In the genomic region with DNA sequence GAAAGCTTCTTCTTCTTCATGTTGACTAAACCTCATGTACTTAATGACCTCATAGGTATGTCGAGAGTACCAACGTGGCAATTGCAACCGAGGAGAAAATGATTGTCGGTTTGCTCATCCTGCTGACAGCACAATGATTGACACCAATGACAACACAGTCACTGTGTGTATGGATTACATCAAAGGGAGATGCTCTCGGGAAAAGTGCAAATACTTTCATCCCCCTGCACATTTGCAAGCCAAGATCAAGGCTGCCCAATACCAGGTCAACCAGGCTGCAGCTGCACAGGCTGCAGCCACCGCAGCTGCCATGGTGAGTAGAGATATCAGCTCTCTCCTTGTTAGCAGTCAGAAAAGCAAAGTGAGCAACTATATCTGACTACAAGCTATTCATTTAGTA, we compare ENCODE assay signal across 15 cellular contexts.
A peak's percentile ranks its signal among the peaks of the same experiment; 100 is the strongest.
DNase-seq lines count a peak whose midpoint lies in the region; ATAC-seq and TF ChIP-seq lines count a peak whose summit lies in the region.
"Had no signal": no experiment of that assay in that cellular context is flagged by ENCODE, and none has a peak within 500 bp of the region (broad histone marks: within the 10 kb centered on the region; RNA-seq: fewer than 3 reads in every experiment).

No MANE protein-coding gene starts in this region.

- H3K36me3 Mint-ChIP-seq in activated CD8-positive, alpha-beta T cell treated with anti-CD3 and anti-CD28 coated beads for 36 hours (ENCODE audit: low read depth): peaks cover 30% of the 10 kb centered on the region
- peaks cover 52% of the 10 kb centered on the region for H3K36me3 Mint-ChIP-seq in activated CD8-positive, alpha-beta T cell treated with anti-CD3 and anti-CD28 coated beads, Interleukin-2, amount 10 ng/mL, durations not matched to agents 7 days and 5 days (ENCODE audit: low read depth)
- H3K36me3 Mint-ChIP-seq in activated T-helper 17 cell treated with anti-CD3 and anti-CD28 coated beads, Interleukin-2, amount 50 U/mL, for 72 hours (ENCODE audit: low read depth): peaks cover 74% of the 10 kb centered on the region
- H3K36me3 Mint-ChIP-seq in stimulated activated naive B cell treated with anti-CD40 and anti-IgM and Interleukin-4, amounts not matched to agents 10 μg/mL and 1 μg/mL and 100 μg/mL, for 72 hours: peaks cover 21 to 32% of the 10 kb centered on the region in 2 donors

- CTCF ChIA-PET in activated CD8-positive, alpha-beta T cell treated with anti-CD3 and anti-CD28 coated beads for 36 hours (lab: Charles Lee): interaction anchor here (1.1 to 5.1 kb wide), 3 partner anchors 72 to 261 kb away, joined by 3 to 34 read pairs (median 15); no protein-coding TSS in a partner anchor
- CTCF ChIA-PET in activated CD8-positive, alpha-beta T cell treated with anti-CD3 and anti-CD28 coated beads, Interleukin-2, amount 10 ng/mL, durations not matched to agents 7 days and 5 days (lab: Charles Lee): interaction anchor here (0.6 to 3.1 kb wide), 4 partner anchors 57 to 373 kb away, joined by 3 to 22 read pairs (median 10); no protein-coding TSS in a partner anchor

- H3K27ac Mint-ChIP-seq in activated CD8-positive, alpha-beta T cell treated with anti-CD3 and anti-CD28 coated beads for 36 hours: peak overlapping the region; percentile 44
- H3K27ac Mint-ChIP-seq in activated CD8-positive, alpha-beta T cell treated with anti-CD3 and anti-CD28 coated beads, Interleukin-2, amount 10 ng/mL, durations not matched to agents 7 days and 5 days: no peak overlapping the region
- H3K27ac Mint-ChIP-seq in activated T-helper 17 cell treated with anti-CD3 and anti-CD28 coated beads, Interleukin-2, amount 50 U/mL, for 72 hours: peak overlapping the region; percentile 80
- H3K27ac Mint-ChIP-seq in stimulated activated naive B cell treated with anti-CD40 and anti-IgM and Interleukin-4, amounts not matched to agents 10 μg/mL and 1 μg/mL and 100 μg/mL, for 72 hours: peak overlapping the region; percentile 31
- H3K27ac Mint-ChIP-seq: progenitor cell of endocrine pancreas; T-helper 2 cell treated with Interferon-gamma antibody and Interleukin-4, amounts not matched to agents 5 μg/mL and 100 μg/mL, for 36 hours had no signal

- H3K4me1 Mint-ChIP-seq in activated CD8-positive, alpha-beta T cell treated with anti-CD3 and anti-CD28 coated beads for 36 hours (ENCODE audit: low read depth): peaks cover 60% of the 10 kb centered on the region
- peaks cover 44% of the 10 kb centered on the region for H3K4me1 Mint-ChIP-seq in activated CD8-positive, alpha-beta T cell treated with anti-CD3 and anti-CD28 coated beads, Interleukin-2, amount 10 ng/mL, durations not matched to agents 7 days and 5 days (ENCODE audit: low read depth)
- H3K4me1 Mint-ChIP-seq in activated T-helper 17 cell treated with anti-CD3 and anti-CD28 coated beads, Interleukin-2, amount 50 U/mL, for 72 hours: peaks cover 43% of the 10 kb centered on the region
- peaks cover 17 to 45% of the 10 kb centered on the region in 2 donors for H3K4me1 Mint-ChIP-seq in stimulated activated naive B cell treated with anti-CD40 and anti-IgM and Interleukin-4, amounts not matched to agents 10 μg/mL and 1 μg/mL and 100 μg/mL, for 72 hours

- no peak for DNase-seq in activated CD8-positive, alpha-beta T cell treated with anti-CD3 and anti-CD28 coated beads for 36 hours
- no peak for DNase-seq in activated CD8-positive, alpha-beta T cell treated with anti-CD3 and anti-CD28 coated beads, Interleukin-2, amount 10 ng/mL, durations not matched to agents 7 days and 5 days
- peak; percentile 52 for DNase-seq in iris pigment epithelial cell (ENCODE audit: low read depth)
- no peak for DNase-seq in stimulated activated naive B cell treated with anti-CD40 and anti-IgM and Interleukin-4, amounts not matched to agents 10 μg/mL and 1 μg/mL and 100 μg/mL, for 72 hours
- DNase-seq in NAMALWA (ENCODE audit: low spot score): no peak
- DNase-seq in NCI-H2081 (lab: John Stamatoyannopoulos, UW): no peak
- DNase-seq: ACHN, activated gamma-delta T cell, COR-L47, NCI-H2107, NCI-H82 had no signal

- no peak for TF ChIP-seq CTCF in activated CD8-positive, alpha-beta T cell treated with anti-CD3 and anti-CD28 coated beads for 36 hours (IDR thresholded peaks at IDR 0.05)

- H3K27me3 Mint-ChIP-seq in activated CD8-positive, alpha-beta T cell treated with anti-CD3 and anti-CD28 coated beads for 36 hours: no peaks in the 10 kb centered on the region
- H3K27me3 Mint-ChIP-seq in activated CD8-positive, alpha-beta T cell treated with anti-CD3 and anti-CD28 coated beads, Interleukin-2, amount 10 ng/mL, durations not matched to agents 7 days and 5 days (ENCODE audit: low read depth): no peaks in the 10 kb centered on the region
- H3K27me3 Mint-ChIP-seq in activated T-helper 17 cell treated with anti-CD3 and anti-CD28 coated beads, Interleukin-2, amount 50 U/mL, for 72 hours: no peaks in the 10 kb centered on the region
- H3K27me3 Mint-ChIP-seq in stimulated activated naive B cell treated with anti-CD40 and anti-IgM and Interleukin-4, amounts not matched to agents 10 μg/mL and 1 μg/mL and 100 μg/mL, for 72 hours: no peaks in the 10 kb centered on the region
- H3K27me3 Mint-ChIP-seq: progenitor cell of endocrine pancreas had no signal

- POLR2A ChIA-PET in activated CD8-positive, alpha-beta T cell treated with anti-CD3 and anti-CD28 coated beads for 36 hours (lab: Charles Lee): no interaction called here
- POLR2A ChIA-PET in activated CD8-positive, alpha-beta T cell treated with anti-CD3 and anti-CD28 coated beads, Interleukin-2, amount 10 ng/mL, durations not matched to agents 7 days and 5 days (lab: Charles Lee): no interaction called here

- H3K4me3 Mint-ChIP-seq in activated CD8-positive, alpha-beta T cell treated with anti-CD3 and anti-CD28 coated beads for 36 hours: no peak overlapping the region
- no peak overlapping the region for H3K4me3 Mint-ChIP-seq in activated CD8-positive, alpha-beta T cell treated with anti-CD3 and anti-CD28 coated beads, Interleukin-2, amount 10 ng/mL, durations not matched to agents 7 days and 5 days
- H3K4me3 Mint-ChIP-seq in activated T-helper 17 cell treated with anti-CD3 and anti-CD28 coated beads, Interleukin-2, amount 50 U/mL, for 72 hours: peak overlapping the region; percentile 27
- H3K4me3 Mint-ChIP-seq in stimulated activated naive B cell treated with anti-CD40 and anti-IgM and Interleukin-4, amounts not matched to agents 10 μg/mL and 1 μg/mL and 100 μg/mL, for 72 hours: no peak overlapping the region
- H3K4me3 Mint-ChIP-seq: T-helper 2 cell treated with Interferon-gamma antibody and Interleukin-4, amounts not matched to agents 5 μg/mL and 100 μg/mL, for 36 hours had no signal

- no peak for ATAC-seq in activated CD8-positive, alpha-beta T cell treated with anti-CD3 and anti-CD28 coated beads for 36 hours
- no peak for ATAC-seq in activated CD8-positive, alpha-beta T cell treated with anti-CD3 and anti-CD28 coated beads, Interleukin-2, amount 10 ng/mL, durations not matched to agents 7 days and 5 days
- ATAC-seq in activated T-helper 17 cell treated with anti-CD3 and anti-CD28 coated beads, Interleukin-2, amount 50 U/mL, for 72 hours (replicated peaks): peak; percentile 66
- ATAC-seq in stimulated activated naive B cell treated with anti-CD40 and anti-IgM and Interleukin-4, amounts not matched to agents 10 μg/mL and 1 μg/mL and 100 μg/mL, for 72 hours (replicated peaks): no peak
- no peak for ATAC-seq in HG02970 (IDR thresholded peaks at IDR 0.05; ENCODE audit: low FRiP score, unreplicated experiment)

- H3K9me3 Mint-ChIP-seq in activated CD8-positive, alpha-beta T cell treated with anti-CD3 and anti-CD28 coated beads for 36 hours: no peaks in the 10 kb centered on the region
- H3K9me3 Mint-ChIP-seq in activated CD8-positive, alpha-beta T cell treated with anti-CD3 and anti-CD28 coated beads, Interleukin-2, amount 10 ng/mL, durations not matched to agents 7 days and 5 days (ENCODE audit: insufficient read depth): no peaks in the 10 kb centered on the region
- no peaks in the 10 kb centered on the region for H3K9me3 Mint-ChIP-seq in activated T-helper 17 cell treated with anti-CD3 and anti-CD28 coated beads, Interleukin-2, amount 50 U/mL, for 72 hours
- H3K9me3 Mint-ChIP-seq in stimulated activated naive B cell treated with anti-CD40 and anti-IgM and Interleukin-4, amounts not matched to agents 10 μg/mL and 1 μg/mL and 100 μg/mL, for 72 hours: peaks cover 0 to under 1% of the 10 kb centered on the region in 2 donors
- H3K9me3 Mint-ChIP-seq: T-helper 2 cell treated with Interferon-gamma antibody and Interleukin-4, amounts not matched to agents 5 μg/mL and 100 μg/mL, for 36 hours had no signal

- intact Hi-C loops in activated CD8-positive, alpha-beta T cell treated with anti-CD3 and anti-CD28 coated beads for 36 hours (cut with micrococcal nuclease): loop anchor here (10.0 kb wide), 1 partner anchor 150 kb away; no protein-coding TSS in a partner anchor
